1 cellular context compared by ENCODE assay signal in the genomic region with DNA sequence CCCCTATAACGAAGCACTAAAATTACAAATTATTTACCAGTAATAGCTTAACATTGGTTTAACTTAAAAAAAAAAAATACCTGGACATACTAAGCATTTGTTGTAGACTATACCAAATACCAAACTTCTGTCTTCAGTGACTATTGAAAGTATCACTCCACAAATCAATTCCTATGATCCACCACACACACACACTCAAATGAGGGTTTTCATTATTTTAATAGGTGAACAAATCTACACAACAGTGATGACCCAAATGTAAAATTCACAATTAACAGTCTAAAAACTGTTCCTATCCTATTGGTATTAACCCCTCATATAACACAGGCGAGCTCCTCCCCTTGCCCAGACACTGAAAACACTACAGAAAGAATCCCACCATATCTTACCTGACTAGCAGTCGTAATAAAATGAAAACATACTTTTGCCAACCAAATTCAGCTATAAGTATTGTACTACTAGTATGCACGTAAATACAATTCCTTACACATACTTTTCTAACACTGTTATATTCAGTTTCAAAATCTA.
TF ChIP-seq lines count a peak whose summit lies in the region.

No MANE protein-coding gene starts in this region.

TF ChIP-seq in endothelial cell of umbilical vein, 7 proteins besides CTCF, POLR2A, EP300 and RAD21 (continued from another document):
- no peak for TF ChIP-seq FOS (IDR thresholded peaks at IDR 0.05; ENCODE audit: borderline replicate concordance, insufficient read depth, low read length)
- no peak for TF ChIP-seq GATA2 (IDR thresholded peaks at IDR 0.05; ENCODE audit: insufficient read depth, insufficient read length, low read depth, low read length)
- TF ChIP-seq JUN (IDR thresholded peaks at IDR 0.05; ENCODE audit: borderline replicate concordance, insufficient read depth, insufficient read length, low read depth) = no peak
